8 cellular contexts compared by ENCODE assay signal in the genomic region with DNA sequence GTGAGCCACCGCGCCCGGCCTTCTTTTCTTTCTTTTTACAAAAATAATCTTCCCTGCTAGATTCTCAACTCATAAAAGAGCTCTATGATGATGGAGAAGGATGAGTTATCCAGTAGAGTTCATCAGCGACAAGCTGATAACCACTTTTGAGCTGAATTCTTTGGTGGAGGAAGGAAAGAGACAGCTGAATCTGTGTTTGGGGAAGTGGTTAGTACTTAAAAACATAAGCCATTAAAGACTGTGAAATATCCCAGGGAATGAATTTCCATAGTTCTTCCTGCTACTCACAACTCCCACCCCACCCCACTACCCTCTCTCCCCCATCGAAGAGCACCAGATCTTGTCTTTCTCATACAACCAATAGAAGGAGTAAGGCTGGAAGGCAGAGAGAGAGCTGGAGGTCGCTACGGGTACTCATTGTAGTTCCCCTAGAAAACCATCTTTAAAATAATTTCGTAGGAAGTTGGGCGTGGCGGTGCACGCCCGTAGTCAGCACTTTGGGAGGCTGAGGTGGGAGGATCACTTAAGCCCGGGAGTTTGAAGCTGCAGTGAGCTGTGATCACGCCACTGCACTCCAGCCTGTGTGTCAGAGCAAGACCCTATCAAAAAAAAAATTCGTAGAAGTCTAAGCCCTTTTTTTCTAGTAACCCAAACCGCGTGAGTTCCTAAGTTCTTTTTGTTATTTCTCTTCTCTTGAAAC. TPM values are rescaled to one million over a fixed set of nuclear protein-coding genes. Genes with fewer than 3 reads are reported as not detected.
DNase-seq lines count a peak whose midpoint lies in the region; ATAC-seq and TF ChIP-seq lines count a peak whose summit lies in the region.

No MANE protein-coding gene starts in this region.

- DNase-seq in activated effector memory CD4-positive, alpha-beta T cell treated with anti-CD3 and anti-CD28 coated beads, Interleukin-2, amount 50 U/mL, for 16 hours, result peak; percentile 74
- DNase-seq in activated effector memory CD4-positive, alpha-beta T cell treated with Interleukin-2 at 50 U/mL for 16 hours, result no peak
- no peak for DNase-seq in effector memory CD8-positive, alpha-beta T cell
- DNase-seq in iPS-NIHi11 (ENCODE audit: low spot score), result no peak

- no peaks in the 10 kb centered on the region for H3K9me3 Mint-ChIP-seq in effector memory CD8-positive, alpha-beta T cell

- peak overlapping the region; percentile 79 for H2AFZ ChIP-seq in neuron (ENCODE audit: low read depth, low read length)

- peak overlapping the region; percentile 97 to 99 for H3K4me3 Mint-ChIP-seq in effector memory CD8-positive, alpha-beta T cell

- H3K27me3 ChIP-seq in neuron (ENCODE audit: insufficient read depth, low read length), result no peaks in the 10 kb centered on the region

- H3K27ac Mint-ChIP-seq in effector memory CD8-positive, alpha-beta T cell, result peak overlapping the region; percentile 98

- peaks cover 22% of the 10 kb centered on the region for H3K36me3 ChIP-seq in neuron (ENCODE audit: insufficient read depth, low read length)

- H3K36me3 Mint-ChIP-seq in effector memory CD8-positive, alpha-beta T cell (ENCODE audit: insufficient read depth), result no peaks in the 10 kb centered on the region

- peak overlapping the region; percentile 70 for H3K4me3 ChIP-seq in neuron (ENCODE audit: low read length)

- H3K27me3 Mint-ChIP-seq in effector memory CD8-positive, alpha-beta T cell, result no peaks in the 10 kb centered on the region

- no peaks in the 10 kb centered on the region for H3K9me3 ChIP-seq in neuron (ENCODE audit: low read length)

- ATAC-seq in SK-N-SH treated with all-trans-retinoic acid at 6 μM for 48 hours (peak; percentile 6; the same call in 2 of the 3 replicates), GM18517 (IDR thresholded peaks at IDR 0.05; ENCODE audit: unreplicated experiment) (no peak), esophagus mucosa (no peak)
- ATAC-seq in effector memory CD8-positive, alpha-beta T cell (replicated peaks), result peak; percentile 15

- peaks cover 16 to 19% of the 10 kb centered on the region in 2 donors for H3K4me1 Mint-ChIP-seq in effector memory CD8-positive, alpha-beta T cell (ENCODE audit: low read depth in 2 of 2)

- H3K4me1 ChIP-seq in neuron (ENCODE audit: insufficient read depth, low read length), result peaks cover 16% of the 10 kb centered on the region

TF ChIP-seq in SK-N-SH treated with all-trans-retinoic acid at 6 μM for 48 hours, 23 proteins besides CTCF, POLR2A, EP300 and RAD21:
- TF ChIP-seq SNAI2 (CRISPR knock-in tag; IDR thresholded peaks at IDR 0.05), result no peak
- TF ChIP-seq ISL1 (CRISPR knock-in tag; IDR thresholded peaks at IDR 0.05), result no peak
- no peak for TF ChIP-seq TSHZ2 (CRISPR knock-in tag; IDR thresholded peaks at IDR 0.05)
- TF ChIP-seq ZFP3 (CRISPR knock-in tag; IDR thresholded peaks at IDR 0.05), result no peak
- TF ChIP-seq RARB (CRISPR knock-in tag; IDR thresholded peaks at IDR 0.05), result no peak
- TF ChIP-seq PATZ1 (CRISPR knock-in tag; IDR thresholded peaks at IDR 0.05; ENCODE audit: borderline replicate concordance), result no peak
- TF ChIP-seq, protein P1, sequence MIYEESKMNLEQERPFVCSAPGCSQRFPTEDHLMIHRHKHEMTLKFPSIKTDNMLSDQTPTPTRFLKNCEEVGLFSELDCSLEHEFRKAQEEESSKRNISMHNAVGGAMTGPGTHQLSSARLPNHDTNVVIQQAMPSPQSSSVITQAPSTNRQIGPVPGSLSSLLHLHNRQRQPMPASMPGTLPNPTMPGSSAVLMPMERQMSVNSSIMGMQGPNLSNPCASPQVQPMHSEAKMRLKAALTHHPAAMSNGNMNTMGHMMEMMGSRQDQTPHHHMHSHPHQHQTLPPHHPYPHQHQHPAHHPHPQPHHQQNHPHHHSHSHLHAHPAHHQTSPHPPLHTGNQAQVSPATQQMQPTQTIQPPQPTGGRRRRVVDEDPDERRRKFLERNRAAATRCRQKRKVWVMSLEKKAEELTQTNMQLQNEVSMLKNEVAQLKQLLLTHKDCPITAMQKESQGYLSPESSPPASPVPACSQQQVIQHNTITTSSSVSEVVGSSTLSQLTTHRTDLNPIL (CRISPR knock-in tag; IDR thresholded peaks at IDR 0.05; ENCODE audit: low read depth), result no peak
- no peak for TF ChIP-seq ZC3H10 (CRISPR knock-in tag; IDR thresholded peaks at IDR 0.05)
- TF ChIP-seq ZNF8 (CRISPR knock-in tag; IDR thresholded peaks at IDR 0.05), result no peak
- no peak for TF ChIP-seq GLIS3 (CRISPR knock-in tag; IDR thresholded peaks at IDR 0.05)
- no peak for TF ChIP-seq TOX (CRISPR knock-in tag; IDR thresholded peaks at IDR 0.05; ENCODE audit: borderline replicate concordance)
- no peak for TF ChIP-seq CSDC2 (CRISPR knock-in tag; IDR thresholded peaks at IDR 0.05)
- TF ChIP-seq ZNF565 (CRISPR knock-in tag; conservative IDR thresholded peaks at IDR 0.05; ENCODE audit: low read depth), result no peak
- TF ChIP-seq BACH2 (CRISPR knock-in tag; IDR thresholded peaks at IDR 0.05; ENCODE audit: borderline replicate concordance), result no peak

RNA-seq across cellular contexts. Expression of gene ESPL1, which starts 0.6 kb away (rescaled TPM):
- 33.8 TPM for total RNA-seq in esophagus mucosa

RNA-seq across cellular contexts. Expression of gene PFDN5, which starts 27.9 kb away (rescaled TPM):
- 306 TPM for total RNA-seq in esophagus mucosa

RNA-seq across cellular contexts. Expression of gene MYG1, which starts 32.0 kb away (rescaled TPM):
- total RNA-seq in esophagus mucosa, result 30.2 TPM

RNA-seq across cellular contexts. Expression of gene RARG, which starts 35.5 kb away (rescaled TPM):
- 168 TPM for total RNA-seq in esophagus mucosa

RNA-seq across cellular contexts. Expression of gene AAAS, which starts 54.0 kb away (rescaled TPM):
- total RNA-seq in esophagus mucosa, result 28.5 TPM

Comparison
In these comparisons a context has a peak if more than half of its experiments do, and no peak if none do; other contexts are left out.
1. ATAC-seq: peak in SK-N-SH treated with all-trans-retinoic acid at 6 μM for 48 hours (single experiment) and effector memory CD8-positive, alpha-beta T cell (single experiment); none in GM18517 (single experiment) and esophagus mucosa (single experiment).